28 cellular contexts compared by ENCODE assay signal in the genomic region with DNA sequence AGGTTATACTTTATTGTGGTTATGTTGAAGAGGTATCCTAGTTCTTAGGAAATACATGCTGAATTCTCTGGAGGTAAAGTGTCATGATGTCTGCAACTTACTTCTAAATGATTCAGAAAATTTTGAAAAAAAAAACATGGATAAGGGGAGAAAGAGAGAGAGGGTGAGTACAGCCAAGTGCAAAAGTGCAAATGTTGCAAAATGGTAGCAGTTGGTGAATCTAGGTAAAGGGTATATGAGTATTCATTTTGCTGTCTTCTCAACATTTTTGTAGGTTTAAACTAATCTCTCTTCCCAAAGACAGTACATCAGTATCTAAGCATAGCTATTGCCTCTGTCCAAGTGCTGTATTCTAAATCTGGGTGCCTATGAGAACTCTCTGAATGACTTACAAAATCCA.
"Had no signal": no experiment of that assay in that cellular context is flagged by ENCODE, and none has a peak within 500 bp of the region (broad histone marks: within the 10 kb centered on the region; RNA-seq: fewer than 3 reads in every experiment).

No MANE protein-coding gene starts in this region.

- H3K9me3 ChIP-seq: colonic mucosa, esophagus muscularis mucosa, esophagus squamous epithelium, gastrocnemius medialis, gastroesophageal sphincter, heart left ventricle, heart right ventricle had no signal

- DNase-seq: colonic mucosa; cortex of kidney; dermis blood vessel endothelial cell; dorsolateral prefrontal cortex; effector CD4-positive, alpha-beta T cell; effector CD8-positive, alpha-beta T cell; effector memory CD4-positive, alpha-beta T cell; effector memory CD8-positive, alpha-beta T cell; endodermal cell; erythroblast; esophagus squamous epithelium; foreskin fibroblast; foreskin keratinocyte; foreskin melanocyte; gastrocnemius medialis; glutamatergic neuron; head of caudate nucleus; heart left ventricle; heart right ventricle had no signal

- H3K4me3 ChIP-seq: colonic mucosa, coronary artery, dorsolateral prefrontal cortex, esophagus muscularis mucosa, esophagus squamous epithelium, gastrocnemius medialis, gastroesophageal sphincter, heart left ventricle, heart right ventricle had no signal

- H3K27me3 ChIP-seq: colonic mucosa, dorsolateral prefrontal cortex, esophagus squamous epithelium, foreskin keratinocyte, gastrocnemius medialis, heart left ventricle had no signal

- H3K27ac ChIP-seq: colonic mucosa, coronary artery, dorsolateral prefrontal cortex, epithelial cell of prostate, esophagus muscularis mucosa, esophagus squamous epithelium, foreskin keratinocyte, gastrocnemius medialis, gastroesophageal sphincter, heart left ventricle, heart right ventricle had no signal

- ATAC-seq: effector memory CD8-positive, alpha-beta T cell; esophagus mucosa; foreskin keratinocyte; gastrocnemius medialis; gastroesophageal sphincter; heart left ventricle; heart right ventricle had no signal

- FAIRE-seq: colon, endometrium, endothelial cell of umbilical vein, frontal cortex had no signal

- H3K4me1 ChIP-seq: colonic mucosa, esophagus muscularis mucosa, esophagus squamous epithelium, foreskin keratinocyte, gastrocnemius medialis, gastroesophageal sphincter, heart left ventricle, heart right ventricle had no signal

- H3K36me3 ChIP-seq: colonic mucosa, esophagus muscularis mucosa, esophagus squamous epithelium, gastrocnemius medialis, gastroesophageal sphincter, heart left ventricle, heart right ventricle had no signal
